Comparison of ENCODE assay signal across 8 cellular contexts in genomic region chr16:5907544-5907943, GRCh38.
"Had no signal": no experiment of that assay in that cellular context is flagged by ENCODE, and none has a peak within 500 bp of the region (broad histone marks: within the 10 kb centered on the region; RNA-seq: fewer than 3 reads in every experiment).

No MANE protein-coding gene starts in this region.

- DNase-seq: GDM1, GF-D8 had no signal

- H3K4me3 ChIP-seq: GM12878 had no signal

- FAIRE-seq: G401.6, GM12878, GM12891, GM12892, GM18507, GM19239 had no signal

- ATAC-seq: GM12878 had no signal
